ENCODE assay signal across 1 cellular context in the genomic region with DNA sequence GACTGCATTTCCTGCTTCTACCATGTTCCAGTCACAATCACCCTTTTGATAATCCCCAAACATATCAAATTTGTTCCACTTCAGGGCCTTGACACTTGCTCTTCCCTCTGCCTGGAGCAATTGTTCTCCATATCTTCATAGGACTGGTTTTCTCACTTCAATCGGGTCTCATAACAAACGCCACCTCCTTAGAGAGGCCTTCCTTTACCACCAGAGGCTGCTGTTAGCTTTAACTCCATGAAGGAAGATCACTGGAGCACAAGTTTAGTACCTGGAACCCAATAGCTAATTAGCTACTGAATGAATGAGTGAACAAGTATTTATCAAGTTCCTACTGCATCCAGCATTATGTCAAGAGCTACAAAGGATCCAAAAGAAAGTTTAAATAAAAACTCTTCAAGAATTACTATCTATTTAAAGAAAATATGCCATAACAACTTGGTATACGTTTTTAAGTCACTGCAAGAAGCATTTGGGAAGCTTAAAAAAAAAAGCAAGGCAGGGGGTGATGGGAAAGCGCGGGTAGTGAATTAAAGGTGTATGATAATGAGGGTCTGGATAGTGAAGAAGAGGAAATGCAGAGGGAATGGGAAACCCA.
TF ChIP-seq lines count a peak whose summit lies in the region.

No MANE protein-coding gene starts in this region.

TF ChIP-seq in IMR-90, 13 proteins besides CTCF, POLR2A, EP300 and RAD21:
- TF ChIP-seq RCOR1 (IDR thresholded peaks at IDR 0.05; ENCODE audit: insufficient replicate concordance, low read length) (no peak), MAZ (IDR thresholded peaks at IDR 0.05; ENCODE audit: borderline replicate concordance, low read depth, low read length) (no peak), CEBPB (IDR thresholded peaks at IDR 0.05; ENCODE audit: low read depth, low read length) (no peak), CHD1 (IDR thresholded peaks at IDR 0.05; ENCODE audit: low read depth, low read length) (no peak), BHLHE40 (IDR thresholded peaks at IDR 0.05; ENCODE audit: low read depth, low read length) (no peak), ELK1 (IDR thresholded peaks at IDR 0.05; ENCODE audit: borderline replicate concordance, low read depth, low read length) (no peak), SMC3 (IDR thresholded peaks at IDR 0.05; ENCODE audit: low read depth, low read length) (no peak), MXI1 (IDR thresholded peaks at IDR 0.05; ENCODE audit: borderline replicate concordance, low read depth, low read length) (no peak), RFX5 (IDR thresholded peaks at IDR 0.05; ENCODE audit: low read depth, low read length) (no peak), USF2 (IDR thresholded peaks at IDR 0.05; ENCODE audit: low read depth, low read length) (no peak), MAFK (IDR thresholded peaks at IDR 0.05; ENCODE audit: low read depth, low read length) (no peak), NFE2L2 (IDR thresholded peaks at IDR 0.05; ENCODE audit: low read depth, low read length) (no peak), FOS (IDR thresholded peaks at IDR 0.05; ENCODE audit: low read depth, low read length) (no peak)
